In the genomic region with DNA sequence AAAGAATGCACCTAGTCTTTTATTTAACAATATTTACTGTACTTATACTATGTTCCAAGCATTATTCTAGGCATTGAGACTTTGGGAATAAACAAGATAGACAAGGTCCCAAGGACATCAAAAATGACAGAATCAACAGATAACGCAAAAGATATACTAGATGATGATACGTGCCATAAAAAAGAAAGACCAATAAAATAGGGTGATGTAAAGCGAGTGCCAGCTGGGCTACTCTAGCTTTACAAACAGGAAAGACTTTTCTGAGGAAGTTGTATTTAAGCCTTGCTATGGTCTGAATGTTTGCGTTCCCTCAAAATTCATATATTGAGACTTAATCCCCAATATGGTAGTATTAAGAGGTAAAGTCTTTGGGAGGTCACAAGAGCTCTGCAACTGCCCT, we compare ENCODE assay signal across 26 cellular contexts.
DNase-seq lines count a peak whose midpoint lies in the region; ATAC-seq, FAIRE-seq and TF ChIP-seq lines count a peak whose summit lies in the region.
"Had no signal": no experiment of that assay in that cellular context is flagged by ENCODE, and none has a peak within 500 bp of the region (broad histone marks: within the 10 kb centered on the region; RNA-seq: fewer than 3 reads in every experiment).

No MANE protein-coding gene starts in this region.

- no peak overlapping the region for H3K27ac Mint-ChIP-seq in MCF 10A (ENCODE audit: low read depth, unreplicated experiment)
- H3K27ac Mint-ChIP-seq in CD8-positive, alpha-beta T cell: no peak overlapping the region
- H3K27ac Mint-ChIP-seq: B cell; CD4-positive, alpha-beta T cell; CD8-positive, alpha-beta memory T cell had no signal

- H2BK5ac ChIP-seq in IMR-90 (ENCODE audit: low read depth, low read length, poor library complexity, severe bottlenecking): no peak overlapping the region

- no peak overlapping the region for H2AK9ac ChIP-seq in IMR-90 (replicated peaks; ENCODE audit: low read depth, low read length, poor library complexity)

- no peak overlapping the region for H3K14ac ChIP-seq in IMR-90 (replicated peaks; ENCODE audit: low read depth, low read length)

- H3K4me2 ChIP-seq in mammary epithelial cell (ENCODE audit: insufficient read depth, low read depth, low read length) (no peak overlapping the region), IMR-90 (ENCODE audit: low read depth, low read length) (no peak overlapping the region), keratinocyte (ENCODE audit: control insufficient read depth, extremely low read depth, insufficient read depth, low read depth, low read length) (peak overlapping the region; percentile 22)
- H3K4me2 ChIP-seq: A549 had no signal

- no peak for ATAC-seq in IMR-90 (ENCODE audit: low read depth)
- ATAC-seq in mucosa of descending colon: peak; percentile 58
- no peak for ATAC-seq in aorta (ENCODE audit: low FRiP score)
- ATAC-seq in GM19324 (IDR thresholded peaks at IDR 0.05; ENCODE audit: low FRiP score, unreplicated experiment): no peak
- no peak for ATAC-seq in CD8-positive, alpha-beta T cell
- ATAC-seq: A549, GM12878 had no signal

- H3K4me3 ChIP-seq in mammary epithelial cell (replicated peaks in 1 of 3; ENCODE audit: insufficient read depth in 1 of 3, low read depth in 2 of 3, low read length in 3 of 3) (no peak overlapping the region), IMR-90 (ENCODE audit: insufficient read depth, low read depth, low read length) (no peak overlapping the region), keratinocyte (ENCODE audit: control insufficient read depth in 2 of 3, extremely low read depth in 1 of 3, insufficient read depth in 2 of 3, low read depth in 1 of 3, low read length in 3 of 3) (no peak overlapping the region), mucosa of descending colon (no peak overlapping the region), aorta (ENCODE audit: low read length in 2 of 2) (no peak overlapping the region)
- no peak overlapping the region for H3K4me3 ChIP-seq in CD8-positive, alpha-beta T cell (ENCODE audit: low read depth, low read length)
- H3K4me3 ChIP-seq: A549, GM12878 had no signal

- H3K79me2 ChIP-seq in mammary epithelial cell (ENCODE audit: insufficient read depth, low read length) (no peaks in the 10 kb centered on the region), keratinocyte (ENCODE audit: control insufficient read depth, insufficient read depth, low read length) (no peaks in the 10 kb centered on the region)

- H2AK5ac ChIP-seq in IMR-90 (ENCODE audit: low read depth, low read length): no peak overlapping the region

- 100% methylated on average over 4 of the region's 4 CpGs for whole genome bisulfite sequencing in mammary epithelial cell (ENCODE audit: low coverage, missing lambda C conversion rate)
- WGBS in IMR-90 (ENCODE audit: extremely low coverage in 2 of 2, insufficient read length in 1 of 2), 2 experiments: no CpG with 5 or more reads among the region's 4 CpGs
- WGBS in aorta, 2 donors: 89 to 91% methylated on average over 4 of the region's 4 CpGs

- H3K36me3 ChIP-seq in mammary epithelial cell (ENCODE audit: insufficient read depth, low read length): no peaks in the 10 kb centered on the region
- H3K36me3 ChIP-seq in IMR-90 (ENCODE audit: control insufficient read depth, insufficient read depth, low read length): no peaks in the 10 kb centered on the region
- H3K36me3 ChIP-seq in keratinocyte (ENCODE audit: control insufficient read depth in 2 of 2, extremely low read depth in 1 of 2, insufficient read depth in 2 of 2, low read length in 2 of 2): no peaks in the 10 kb centered on the region
- H3K36me3 ChIP-seq in mucosa of descending colon (ENCODE audit: low read depth): no peaks in the 10 kb centered on the region
- no peaks in the 10 kb centered on the region for H3K36me3 ChIP-seq in aorta (ENCODE audit: control insufficient read depth in 1 of 2, insufficient read depth in 2 of 2, low read length in 1 of 2)
- H3K36me3 ChIP-seq in CD8-positive, alpha-beta T cell (ENCODE audit: insufficient read depth, low read length): no peaks in the 10 kb centered on the region

- no peaks in the 10 kb centered on the region for H3K9me3 ChIP-seq in mammary epithelial cell (replicated peaks; ENCODE audit: insufficient read depth, low read length)
- H3K9me3 ChIP-seq in IMR-90 (ENCODE audit: control insufficient read depth, insufficient read depth, low read length): no peaks in the 10 kb centered on the region
- no peaks in the 10 kb centered on the region for H3K9me3 ChIP-seq in keratinocyte (ENCODE audit: control insufficient read depth, low read depth, low read length)
- no peaks in the 10 kb centered on the region for H3K9me3 ChIP-seq in mucosa of descending colon
- no peaks in the 10 kb centered on the region for H3K9me3 ChIP-seq in aorta (ENCODE audit: control insufficient read depth, low read length)
- no peaks in the 10 kb centered on the region for H3K9me3 ChIP-seq in CD8-positive, alpha-beta T cell (ENCODE audit: low read length)
- H3K9me3 ChIP-seq: A549 had no signal

- in situ Hi-C loops in mammary epithelial cell (cut with MboI; ENCODE audit: low sequenced_read_pairs in 2 of 2): loop anchor here in 1 of 2 donors (25.0 kb wide), 1 partner anchor 299 kb away; a partner anchor contains a TSS
- in situ Hi-C loops in IMR-90 (cut with MboI; ENCODE audit: low sequenced_read_pairs): no loop called here

- CTCF ChIA-PET in mammary epithelial cell (lab: Charles Lee; ENCODE audit: low non-redundant PET) (no interaction called here), MCF 10A (lab: Yijun Ruan, JAX) (interaction anchor here (1.3 kb wide), 1 partner anchor 306 kb away, joined by 3 read pairs; no protein-coding TSS in a partner anchor), IMR-90 (lab: Yijun Ruan, JAX) (no interaction called here)
- CTCF ChIA-PET in CD8-positive, alpha-beta T cell (lab: Charles Lee): no interaction called here

- peak overlapping the region; percentile 25; the same call in 1 of the 3 replicates for H2BK15ac ChIP-seq in IMR-90 (ENCODE audit: low read depth, low read length)

- no peak overlapping the region for H4K91ac ChIP-seq in IMR-90 (ENCODE audit: insufficient read depth, low read depth, low read length)

- H3K4me1 ChIP-seq in mammary epithelial cell (ENCODE audit: insufficient read depth, low read length) (peaks cover 10% of the 10 kb centered on the region), IMR-90 (ENCODE audit: control insufficient read depth, insufficient read depth, low read length) (peaks cover 2% of the 10 kb centered on the region; the same call in 1 of the 2 replicates), keratinocyte (ENCODE audit: control insufficient read depth, extremely low read depth, insufficient read depth, low read length) (peaks cover 13% of the 10 kb centered on the region), mucosa of descending colon (ENCODE audit: low read depth) (no peaks in the 10 kb centered on the region), aorta (ENCODE audit: control insufficient read depth in 1 of 2, insufficient read depth in 2 of 2, low read length in 2 of 2) (no peaks in the 10 kb centered on the region)
- H3K4me1 ChIP-seq in CD8-positive, alpha-beta T cell (ENCODE audit: insufficient read depth, low read length): no peaks in the 10 kb centered on the region
- H3K4me1 ChIP-seq: A549 had no signal

- no peak overlapping the region for H3K4me3 Mint-ChIP-seq in MCF 10A (ENCODE audit: unreplicated experiment)
- H3K4me3 Mint-ChIP-seq in CD8-positive, alpha-beta T cell: no peak overlapping the region
- H3K4me3 Mint-ChIP-seq: B cell; CD4-positive, alpha-beta T cell; CD8-positive, alpha-beta memory T cell had no signal

- H3K36me3 Mint-ChIP-seq in MCF 10A (ENCODE audit: insufficient read depth, unreplicated experiment): no peaks in the 10 kb centered on the region
- no peaks in the 10 kb centered on the region for H3K36me3 Mint-ChIP-seq in CD8-positive, alpha-beta T cell
- H3K36me3 Mint-ChIP-seq: CD8-positive, alpha-beta memory T cell had no signal

- peaks cover 5% of the 10 kb centered on the region for H3K9me3 Mint-ChIP-seq in MCF 10A (ENCODE audit: unreplicated experiment)
- H3K9me3 Mint-ChIP-seq in CD8-positive, alpha-beta T cell: no peaks in the 10 kb centered on the region
- H3K9me3 Mint-ChIP-seq: CD4-positive, alpha-beta T cell had no signal

- H4K5ac ChIP-seq in IMR-90 (ENCODE audit: low read depth, low read length): no peak overlapping the region

- TF ChIP-seq CTCF in mammary epithelial cell (conservative IDR thresholded peaks at IDR 0.05 in 1 of 2, IDR thresholded peaks at IDR 0.05 in 1 of 2; ENCODE audit: extremely low read depth in 1 of 2, insufficient read depth in 1 of 2, low read depth in 1 of 2, low read length in 2 of 2): no peak
- no peak for TF ChIP-seq CTCF in MCF 10A (IDR thresholded peaks at IDR 0.05; ENCODE audit: unreplicated experiment)
- no peak for TF ChIP-seq CTCF in IMR-90 (conservative IDR thresholded peaks at IDR 0.05; ENCODE audit: low read depth, low read length)
- TF ChIP-seq CTCF in keratinocyte (optimal IDR thresholded peaks at IDR 0.05 in 1 of 3, IDR thresholded peaks at IDR 0.05 in 1 of 3, conservative IDR thresholded peaks at IDR 0.05 in 1 of 3; ENCODE audit: extremely low read depth in 1 of 3, insufficient read depth in 2 of 3, low read length in 3 of 3): no peak
- no peak for TF ChIP-seq CTCF in mucosa of descending colon (IDR thresholded peaks at IDR 0.05)
- no peak for TF ChIP-seq CTCF in CD8-positive, alpha-beta T cell (IDR thresholded peaks at IDR 0.05)

- no peak overlapping the region for H3K56ac ChIP-seq in IMR-90 (ENCODE audit: extremely low read depth, insufficient read depth, low read length)

- H3K23ac ChIP-seq in IMR-90 (ENCODE audit: low read depth, low read length): no peak overlapping the region

- no peak for TF ChIP-seq RAD21 in IMR-90 (IDR thresholded peaks at IDR 0.05; ENCODE audit: low read length)

- H3K27me3 ChIP-seq in mammary epithelial cell (ENCODE audit: insufficient read depth, low read length) (no peaks in the 10 kb centered on the region), IMR-90 (ENCODE audit: control insufficient read depth, insufficient read depth, low read length) (no peaks in the 10 kb centered on the region), keratinocyte (ENCODE audit: control insufficient read depth, extremely low read depth, insufficient read depth, low read length) (no peaks in the 10 kb centered on the region), aorta (ENCODE audit: control insufficient read depth in 1 of 2, insufficient read depth in 2 of 2, low read length in 1 of 2) (no peaks in the 10 kb centered on the region)
- H3K27me3 ChIP-seq in CD8-positive, alpha-beta T cell (ENCODE audit: insufficient read depth, low read length): no peaks in the 10 kb centered on the region

- intact Hi-C loops in mammary epithelial cell (cut with micrococcal nuclease) (no loop called here), MCF 10A (cut with micrococcal nuclease) (no loop called here), IMR-90 (cut with micrococcal nuclease) (loop anchor here (10.0 kb wide), 1 partner anchor 478 kb away; no protein-coding TSS in a partner anchor), mucosa of descending colon (cut with DNase I, micrococcal nuclease) (no loop called here), aorta (cut with DNase I) (no loop called here)
- intact Hi-C loops in CD8-positive, alpha-beta T cell (cut with DNase I, micrococcal nuclease): no loop called here

- H3K27ac ChIP-seq in mammary epithelial cell (ENCODE audit: insufficient read depth, low read depth, low read length) (no peak overlapping the region), IMR-90 (ENCODE audit: insufficient read depth, low read length) (no peak overlapping the region), keratinocyte (ENCODE audit: control insufficient read depth, insufficient read depth, low read length) (no peak overlapping the region), aorta (ENCODE audit: low read depth in 1 of 2, low read length in 2 of 2) (no peak overlapping the region)
- no peak overlapping the region for H3K27ac ChIP-seq in CD8-positive, alpha-beta T cell (ENCODE audit: low read depth, low read length)
- H3K27ac ChIP-seq: 22Rv1, A549, C4-2B had no signal

- H3K9me1 ChIP-seq in IMR-90 (ENCODE audit: insufficient read depth, low read length) (no peaks in the 10 kb centered on the region), keratinocyte (ENCODE audit: control insufficient read depth, extremely low read depth, insufficient read depth, low read length) (no peaks in the 10 kb centered on the region)

- no peak for FAIRE-seq in keratinocyte (lab: Jason Lieb, UNC)
- FAIRE-seq: A549, GM12878, GM12892, GM18507 had no signal

- no peaks in the 10 kb centered on the region for H3K27me3 Mint-ChIP-seq in MCF 10A (ENCODE audit: insufficient read depth, unreplicated experiment)
- no peaks in the 10 kb centered on the region for H3K27me3 Mint-ChIP-seq in CD8-positive, alpha-beta T cell (ENCODE audit: low read depth)
- H3K27me3 Mint-ChIP-seq: B cell had no signal

- peaks cover 5 to 6% of the 10 kb centered on the region in 2 experiments; a peak in 3 of 4 replicates for H3K79me1 ChIP-seq in IMR-90 (ENCODE audit: low read depth in 1 of 2, low read length in 2 of 2)

- H2BK20ac ChIP-seq in IMR-90 (ENCODE audit: low read depth, low read length): no peak overlapping the region

- H2AFZ ChIP-seq in mammary epithelial cell (ENCODE audit: low read depth, low read length): peak overlapping the region; percentile 66
- H2AFZ ChIP-seq in IMR-90 (replicated peaks; ENCODE audit: low read length, poor library complexity): no peak overlapping the region
- H2AFZ ChIP-seq in keratinocyte (ENCODE audit: control insufficient read depth, low read length): no peak overlapping the region

- TF ChIP-seq POLR2A in IMR-90 (IDR thresholded peaks at IDR 0.05; ENCODE audit: low read depth, low read length): no peak

- H3K9ac ChIP-seq in mammary epithelial cell (ENCODE audit: insufficient read depth, low read length): no peak overlapping the region
- H3K9ac ChIP-seq in IMR-90 (ENCODE audit: low read depth, low read length): no peak overlapping the region
- no peak overlapping the region for H3K9ac ChIP-seq in keratinocyte (ENCODE audit: control insufficient read depth, extremely low read depth, insufficient read depth, low read length)

- H4K20me1 ChIP-seq in mammary epithelial cell (ENCODE audit: insufficient read depth, low read length) (no peaks in the 10 kb centered on the region), IMR-90 (ENCODE audit: insufficient read depth, low read length) (no peaks in the 10 kb centered on the region), keratinocyte (ENCODE audit: control insufficient read depth, extremely low read depth, insufficient read depth, low read length) (no peaks in the 10 kb centered on the region)

- no peak overlapping the region for H4K8ac ChIP-seq in IMR-90 (ENCODE audit: low read depth in 2 of 2, low read length in 2 of 2)

- H3K18ac ChIP-seq in IMR-90 (ENCODE audit: low read depth, low read length): no peak overlapping the region

- DNase-seq in mammary epithelial cell (no peak), MCF 10A (ENCODE audit: unreplicated experiment) (no peak), IMR-90 (no peak), keratinocyte (ENCODE audit: low read depth, low spot score) (no peak), mucosa of descending colon (peak in 1 of 3 donors; percentile 35), aorta (no peak)
- no peak for DNase-seq in CD8-positive, alpha-beta T cell
- DNase-seq: AML-193; CD4-positive, alpha-beta T cell; CD8-positive, alpha-beta memory T cell; COR-L47; DMS 273 treated with DMSO at 0.1 percent for 48 hours; DMS153; DMS53; DMS79; DND-41; EL; GDM1 had no signal

- dilution Hi-C loops in mammary epithelial cell (cut with HindIII; ENCODE audit: low sequenced_read_pairs) (no loop called here), IMR-90 (cut with HindIII; ENCODE audit: low sequenced_read_pairs, unreplicated experiment) (no loop called here), keratinocyte (cut with MboI; ENCODE audit: extremely low pct_ligation_motif_present, low sequenced_read_pairs) (no loop called here)

- H3K4me1 Mint-ChIP-seq in MCF 10A (ENCODE audit: insufficient read depth, unreplicated experiment): peaks cover 18% of the 10 kb centered on the region
- no peaks in the 10 kb centered on the region for H3K4me1 Mint-ChIP-seq in CD8-positive, alpha-beta T cell (ENCODE audit: low read depth)
- H3K4me1 Mint-ChIP-seq: CD8-positive, alpha-beta memory T cell had no signal

- H2BK120ac ChIP-seq in IMR-90 (ENCODE audit: low read depth, low read length): no peak overlapping the region; the same call in 1 of the 2 replicates

- no peak overlapping the region for H3K4ac ChIP-seq in IMR-90 (ENCODE audit: low read depth, low read length)

- BruUV-seq in mammary epithelial cell (replicated peaks; lab: Mats Ljungman, UMichigan) (no TSS peak), MCF 10A (replicated peaks; lab: Mats Ljungman, UMichigan) (no TSS peak), IMR-90 (replicated peaks; lab: Mats Ljungman, UMichigan) (no TSS peak)

- POLR2A ChIA-PET in MCF 10A (lab: Yijun Ruan, JAX): no interaction called here
- POLR2A ChIA-PET in IMR-90 (lab: Charles Lee; ENCODE audit: unreplicated experiment): no interaction called here
- POLR2A ChIA-PET in CD8-positive, alpha-beta T cell (lab: Charles Lee): no interaction called here
